21 cellular contexts compared by ENCODE assay signal in the genomic region with DNA sequence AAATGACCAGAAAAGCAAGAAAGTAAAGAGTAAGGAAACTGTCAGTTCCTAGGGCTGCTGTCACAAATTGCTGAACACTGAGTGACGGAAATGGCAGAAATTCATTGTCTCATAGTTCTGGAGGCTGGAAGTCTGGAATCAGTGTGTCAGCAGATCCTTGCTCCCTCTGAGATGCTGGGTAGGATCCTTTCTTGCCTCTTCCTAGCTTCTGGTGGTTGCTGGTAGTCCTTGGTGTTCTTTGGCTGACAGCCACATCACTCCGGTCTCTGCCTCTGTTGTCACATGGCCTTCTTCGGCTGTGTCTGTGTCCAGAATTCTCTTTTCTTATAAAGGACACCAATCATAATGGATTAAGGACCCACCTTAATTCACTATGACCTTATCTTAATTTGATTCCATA. TPM values are rescaled to one million over a fixed set of nuclear protein-coding genes. Genes with fewer than 3 reads are reported as not detected.
DNase-seq lines count a peak whose midpoint lies in the region; ATAC-seq lines count a peak whose summit lies in the region.
"Had no signal": no experiment of that assay in that cellular context is flagged by ENCODE, and none has a peak within 500 bp of the region (broad histone marks: within the 10 kb centered on the region; RNA-seq: fewer than 3 reads in every experiment).

No MANE protein-coding gene starts in this region.

- in situ Hi-C loops in ACHN (cut with HindIII; ENCODE audit: low pct_ligation_motif_present, low pct_unique_long_range_greater_than_20kb, low sequenced_read_pairs), result no loop called here

- DNase-seq in Ammon's horn (ENCODE audit: low spot score), result peak; percentile 56
- peak; percentile 16 for DNase-seq in myocyte (ENCODE audit: low read depth)
- peak in 21 of 49 donors; percentile 7 to 61 (median 19) for DNase-seq in substantia nigra (lab: John Stamatoyannopoulos, UW)
- no peak for DNase-seq in ACHN
- DNase-seq: 8988T, AML-193, EL, KBM-7, NCI-H1092 treated with DMSO at 0.1 percent for 48 hours, NCI-H1436 treated with DMSO at 0.1 percent for 48 hours, NCI-H2029, NCI-H2171, NCI-H524 treated with DMSO at 0.1 percent for 48 hours, NCI-H82, Peyer's patch had no signal

- no peak for ATAC-seq in GM19023 (IDR thresholded peaks at IDR 0.05; ENCODE audit: unreplicated experiment)
- ATAC-seq in GM19467 (IDR thresholded peaks at IDR 0.05; ENCODE audit: unreplicated experiment), result no peak
- ATAC-seq in GM21390 (IDR thresholded peaks at IDR 0.05; ENCODE audit: unreplicated experiment), result no peak
- ATAC-seq: GM23338, SK-N-SH treated with all-trans-retinoic acid at 6 μM for 48 hours had no signal

- H3K27ac ChIP-seq in cingulate gyrus (ENCODE audit: low read depth, low read length) (peak overlapping the region; percentile 13), substantia nigra (ENCODE audit: low read depth, low read length, poor library complexity, severe bottlenecking) (peak overlapping the region; percentile 20)
- H3K27ac ChIP-seq: Peyer's patch had no signal

RNA-seq across cellular contexts. Expression of gene PLEKHB2, which starts 21.9 kb away (rescaled TPM):
- total RNA-seq in myocyte, result 82.0 and 88.6 TPM in 2 replicates
- polyA plus RNA-seq in myocyte (2012), result 70.5 TPM

RNA-seq across cellular contexts. Expression of gene FAM168B, which starts 33.8 kb away (rescaled TPM):
- total RNA-seq in myocyte, result 168 and 184 TPM in 2 replicates
- polyA plus RNA-seq in myocyte (2012), result 77.5 TPM
